In the genomic region with DNA sequence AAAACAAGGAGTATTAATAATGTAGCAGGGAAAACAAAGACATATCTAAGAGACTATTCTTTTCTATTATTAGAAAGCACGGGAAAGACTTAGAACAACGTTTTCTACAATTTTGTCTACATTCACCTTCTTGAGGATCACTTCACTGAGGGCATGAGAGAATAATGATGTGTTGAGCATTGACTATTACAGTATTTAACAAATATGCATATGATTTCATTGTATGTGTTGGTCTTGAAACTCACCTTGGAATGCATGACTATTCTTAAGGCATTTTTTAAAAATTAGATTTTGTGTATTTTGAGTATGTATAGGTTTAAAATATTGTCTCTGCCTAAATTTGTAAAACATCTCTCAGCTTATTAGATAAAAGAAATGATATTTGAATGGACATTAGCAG, we compare ENCODE assay signal across 8 cellular contexts. TPM values are rescaled to one million over a fixed set of nuclear protein-coding genes. Genes with fewer than 3 reads are reported as not detected.
DNase-seq lines count a peak whose midpoint lies in the region; ATAC-seq and TF ChIP-seq lines count a peak whose summit lies in the region.

No MANE protein-coding gene starts in this region.

- DNase-seq in GM06990 (ENCODE audit: extremely low read depth, insufficient read length) (no peak), PC-3 (no peak), ovary (no peak), A172 (ENCODE audit: low spot score) (no peak), NCI-H2171 (lab: John Stamatoyannopoulos, UW) (no peak)

- intact Hi-C loops in PC-3 (cut with micrococcal nuclease) (no loop called here), ovary (cut with DNase I) (no loop called here)

- H3K27me3 ChIP-seq in GM06990 (replicated peaks; ENCODE audit: control insufficient read depth, insufficient read depth, low read length): no peaks in the 10 kb centered on the region
- no peaks in the 10 kb centered on the region for H3K27me3 ChIP-seq in PC-3 (ENCODE audit: low read length)
- H3K27me3 ChIP-seq in ectodermal cell (ENCODE audit: control insufficient read depth, insufficient read depth, low read length, poor library complexity, severe bottlenecking): no peaks in the 10 kb centered on the region
- H3K27me3 ChIP-seq in ovary: no peaks in the 10 kb centered on the region

- H4K20me1 ChIP-seq in PC-3 (ENCODE audit: low read length): no peaks in the 10 kb centered on the region

- H3K4me1 ChIP-seq in PC-3 (ENCODE audit: insufficient read depth, low read length): peaks cover 8% of the 10 kb centered on the region; the same call in 1 of the 2 replicates
- peaks cover 3% of the 10 kb centered on the region for H3K4me1 ChIP-seq in ectodermal cell (ENCODE audit: control insufficient read depth, insufficient read depth, low read length)
- H3K4me1 ChIP-seq in ovary (ENCODE audit: insufficient read depth): no peaks in the 10 kb centered on the region

- peak overlapping the region; percentile 89 for H3K4me2 ChIP-seq in PC-3 (ENCODE audit: low read length)

- H3K9me2 ChIP-seq in PC-3 (replicated peaks; ENCODE audit: low read length): no peaks in the 10 kb centered on the region

- H3K9ac ChIP-seq in PC-3 (ENCODE audit: low read length): peak overlapping the region; percentile 75

- TF ChIP-seq CTCF in GM06990 (IDR thresholded peaks at IDR 0.05; ENCODE audit: insufficient read depth, low read length, poor library complexity, severe bottlenecking): no peak
- TF ChIP-seq CTCF in PC-3 (conservative IDR thresholded peaks at IDR 0.05; ENCODE audit: low read depth, low read length): no peak
- TF ChIP-seq CTCF in ovary (IDR thresholded peaks at IDR 0.05): no peak

- peak overlapping the region; percentile 98 for H2AFZ ChIP-seq in PC-3 (ENCODE audit: low read length)

- peaks cover 38% of the 10 kb centered on the region for H3K79me2 ChIP-seq in PC-3 (ENCODE audit: low read length)

- no peaks in the 10 kb centered on the region for H3F3A ChIP-seq in PC-3 (ENCODE audit: low read length, unreplicated experiment)

- no peak for ATAC-seq in PC-3
- no peak for ATAC-seq in HG03442 (IDR thresholded peaks at IDR 0.05; ENCODE audit: unreplicated experiment)
- ATAC-seq in HG02588 (IDR thresholded peaks at IDR 0.05; ENCODE audit: unreplicated experiment): no peak

- POLR2A ChIA-PET in PC-3 (lab: Charles Lee; ENCODE audit: unreplicated experiment): no interaction called here

- TF ChIP-seq EP300 in ovary (IDR thresholded peaks at IDR 0.05): no peak

- no peaks in the 10 kb centered on the region for H3K36me3 ChIP-seq in GM06990 (ENCODE audit: control insufficient read depth, insufficient read depth, low read length)
- H3K36me3 ChIP-seq in PC-3 (ENCODE audit: low read depth, low read length): no peaks in the 10 kb centered on the region
- H3K36me3 ChIP-seq in ectodermal cell (ENCODE audit: control insufficient read depth, insufficient read depth, low read length): no peaks in the 10 kb centered on the region
- no peaks in the 10 kb centered on the region for H3K36me3 ChIP-seq in ovary

- no peak for TF ChIP-seq POLR2A in ovary (IDR thresholded peaks at IDR 0.05)

- H3K27ac ChIP-seq in PC-3 (ENCODE audit: low read length) (no peak overlapping the region), ectodermal cell (ENCODE audit: insufficient read depth, low read depth, low read length, poor library complexity, severe bottlenecking) (peak overlapping the region; percentile 94), ovary (no peak overlapping the region)

- H3K4me3 ChIP-seq in GM06990 (replicated peaks; ENCODE audit: low read depth, low read length) (peak overlapping the region; percentile 86), PC-3 (ENCODE audit: low read length) (peak overlapping the region; percentile 84), ectodermal cell (ENCODE audit: insufficient read depth, low read depth, low read length) (peak overlapping the region; percentile 83), ovary (peak overlapping the region; percentile 68)

- H3K9me3 ChIP-seq in PC-3 (ENCODE audit: low read length) (no peaks in the 10 kb centered on the region), ectodermal cell (ENCODE audit: control insufficient read depth, low read length) (no peaks in the 10 kb centered on the region), ovary (no peaks in the 10 kb centered on the region)

- 48% methylated on average over 2 of the region's 2 CpGs; no CpG with 5 or more reads in 1 of the 2 experiments for WGBS in ectodermal cell, 2 experiments
- WGBS in ovary, 3 donors: 12 to 20% (median 20%) methylated on average over 2 of the region's 2 CpGs

- CTCF ChIA-PET in PC-3 (lab: Charles Lee): no interaction called here

- TSS peak; percentile 67 for BruUV-seq in PC-3 (replicated peaks; lab: Mats Ljungman, UMichigan)

RNA-seq across cellular contexts. Expression of a gene that starts 1.2 kb away (rescaled TPM):
- total RNA-seq in PC-3 (2014; rRNA removed): 1.7 and 2.1 TPM in 2 replicates
- 10.4 TPM for polyA plus RNA-seq in ectodermal cell (2013, experiment 1 of 4)
- 13.2 TPM for polyA plus RNA-seq in ectodermal cell (2013, experiment 2 of 4)
- 7.8 TPM for polyA plus RNA-seq in ectodermal cell (2013, experiment 3 of 4)
- polyA plus RNA-seq in ectodermal cell (2013, experiment 4 of 4): 10.2 TPM
- 1 to 10 TPM; 2.6 to 7.6 (median 4.7) TPM for total RNA-seq in ovary
- 1 to 10 TPM; 1.4 to 1.8 TPM for polyA plus RNA-seq in ovary
- 11.7 and 15.9 TPM in 2 replicates for total RNA-seq in A172 (2014; rRNA removed; shearing (Covaris generic))
